ENCODE assay signal across 22 cellular contexts in the genomic region with DNA sequence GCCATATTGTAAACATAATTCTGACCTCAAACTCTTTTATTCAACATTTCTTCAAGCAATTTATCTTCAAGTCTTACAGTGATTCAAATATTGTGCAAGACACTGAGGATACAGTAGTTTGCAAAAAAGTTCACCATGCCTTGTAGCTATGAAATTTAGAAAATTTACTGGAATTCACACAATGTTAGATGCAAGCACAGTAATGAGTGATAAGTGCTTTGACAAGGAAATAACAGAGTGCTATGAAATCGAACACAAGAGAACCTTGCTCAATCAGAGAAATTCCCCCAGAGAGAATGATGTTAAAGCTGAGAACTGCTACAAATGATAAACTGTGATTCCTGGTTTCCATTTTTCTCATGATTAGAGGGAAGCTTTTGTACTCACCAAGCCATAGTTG.
DNase-seq lines count a peak whose midpoint lies in the region; ATAC-seq and TF ChIP-seq lines count a peak whose summit lies in the region.
"Had no signal": no experiment of that assay in that cellular context is flagged by ENCODE, and none has a peak within 500 bp of the region (broad histone marks: within the 10 kb centered on the region; RNA-seq: fewer than 3 reads in every experiment).

No MANE protein-coding gene starts in this region.

- H3K9me3 ChIP-seq in SK-N-MC (ENCODE audit: low read depth, low read length) (no peaks in the 10 kb centered on the region), trophoblast cell (ENCODE audit: insufficient read depth, low read depth, low read length) (no peaks in the 10 kb centered on the region)
- H3K9me3 ChIP-seq: colonic mucosa, gastrocnemius medialis, pancreas, thoracic aorta had no signal

- H4K12ac ChIP-seq in trophoblast cell (ENCODE audit: low read depth, low read length) = no peak overlapping the region

- no peak overlapping the region for H3K18ac ChIP-seq in trophoblast cell (ENCODE audit: low read length)

- peaks cover 4% of the 10 kb centered on the region for H3K79me1 ChIP-seq in trophoblast cell (ENCODE audit: low read length)

- H3K4me1 ChIP-seq in trophoblast cell (ENCODE audit: control insufficient read depth in 1 of 2, insufficient read depth in 2 of 2, low read length in 2 of 2) = peaks cover 0 to 5% of the 10 kb centered on the region in 2 experiments
- H3K4me1 ChIP-seq: colonic mucosa, gastrocnemius medialis, pancreas had no signal

- H2BK12ac ChIP-seq in trophoblast cell (ENCODE audit: low read length) = no peak overlapping the region

- H3K4ac ChIP-seq in trophoblast cell (ENCODE audit: low read depth, low read length) = no peak overlapping the region

- no peak overlapping the region for H2BK120ac ChIP-seq in trophoblast cell (ENCODE audit: insufficient read depth, low read length, poor library complexity)

- no peaks in the 10 kb centered on the region for H3K27me3 ChIP-seq in trophoblast cell (ENCODE audit: insufficient read depth, low read length)
- H3K27me3 ChIP-seq: colonic mucosa, gastrocnemius medialis, pancreas had no signal

- no peak overlapping the region for H2AFZ ChIP-seq in trophoblast cell (ENCODE audit: insufficient read depth, low read length, poor library complexity)

- H4K91ac ChIP-seq in trophoblast cell (ENCODE audit: low read depth, low read length) = no peak overlapping the region

- H2BK5ac ChIP-seq in trophoblast cell (ENCODE audit: low read depth, low read length, poor library complexity) = no peak overlapping the region

- H3K4me2 ChIP-seq in trophoblast cell (ENCODE audit: low read length) = no peak overlapping the region

- TF ChIP-seq CTCF in fibroblast of mammary gland (conservative IDR thresholded peaks at IDR 0.05; ENCODE audit: control insufficient read depth, insufficient read depth, low read depth, low read length) = no peak

- H3K14ac ChIP-seq in trophoblast cell (ENCODE audit: low read length) = no peak overlapping the region

- peak overlapping the region; percentile 96 for H3K27ac ChIP-seq in SK-N-MC
- H3K27ac ChIP-seq in trophoblast cell (ENCODE audit: low read depth, low read length) = no peak overlapping the region
- H3K27ac ChIP-seq: colonic mucosa, gastrocnemius medialis, HL-60, pancreas, thoracic aorta had no signal

- no peak overlapping the region for H4K8ac ChIP-seq in trophoblast cell (ENCODE audit: low read depth, low read length)

- H3K9ac ChIP-seq in SK-N-MC (ENCODE audit: insufficient read length) = no peak overlapping the region
- no peak overlapping the region for H3K9ac ChIP-seq in trophoblast cell (ENCODE audit: low read length)

- no peak overlapping the region for H2AK5ac ChIP-seq in trophoblast cell (ENCODE audit: low read length)

- no peak overlapping the region for H3K23ac ChIP-seq in trophoblast cell (ENCODE audit: low read length)

- ATAC-seq in HG02763 (IDR thresholded peaks at IDR 0.05; ENCODE audit: unreplicated experiment) (no peak), HG03469 (IDR thresholded peaks at IDR 0.05; ENCODE audit: unreplicated experiment) (no peak)
- ATAC-seq: activated CD8-positive, alpha-beta memory T cell treated with anti-CD3 and anti-CD28 coated beads, Interleukin-2, amount 10 ng/mL, durations not matched to agents 7 days and 5 days; gastrocnemius medialis; pancreas; sciatic nerve; stimulated activated effector memory CD8-positive, alpha-beta T cell treated with anti-CD3 and anti-CD28 coated beads, Interleukin-12 subunit alpha, Interleukin-12 subunit beta, amount 100 ng/mL, for 72 hours; T-cell had no signal

- peak; percentile 19 for DNase-seq in EL
- no peak for DNase-seq in SK-N-MC (ENCODE audit: low read depth, low spot score)
- DNase-seq in fibroblast of mammary gland (ENCODE audit: low read depth) = peak; percentile 48
- DNase-seq in trophoblast cell = peak; percentile 51 to 94
- DNase-seq in stimulated activated CD4-positive, alpha-beta T cell treated with anti-CD3 and anti-CD28 coated beads, Interleukin-4, amount 100 ng/mL, for 1 hour = no peak
- DNase-seq: activated CD4-positive, alpha-beta T cell treated with anti-CD3 and anti-CD28 coated beads for 4 hours; activated CD8-positive, alpha-beta memory T cell treated with anti-CD3 and anti-CD28 coated beads, Interleukin-2, amount 10 ng/mL, durations not matched to agents 7 days and 5 days; colonic mucosa; DND-41; endodermal cell; gastrocnemius medialis; H9; kidney; pancreas; Right ventricle myocardium superior; T-cell had no signal

- H3K36me3 ChIP-seq in SK-N-MC (ENCODE audit: insufficient read depth, low read length) (no peaks in the 10 kb centered on the region), trophoblast cell (ENCODE audit: control insufficient read depth in 1 of 2, insufficient read depth in 2 of 2, low read length in 2 of 2) (no peaks in the 10 kb centered on the region)
- H3K36me3 ChIP-seq: colonic mucosa, gastrocnemius medialis, pancreas, thoracic aorta had no signal

- H3K79me2 ChIP-seq in trophoblast cell (ENCODE audit: control insufficient read depth, insufficient read depth, low read length, poor library complexity) = no peaks in the 10 kb centered on the region

- WGBS in trophoblast cell (ENCODE audit: extremely low coverage, insufficient coverage, insufficient read length) = no CpG with 5 or more reads among the region's 1 CpG

- H3K4me3 ChIP-seq in SK-N-MC (peak overlapping the region; percentile 18; the same call in 1 of the 2 replicates), fibroblast of mammary gland (ENCODE audit: control insufficient read depth, low read depth, low read length) (no peak overlapping the region), trophoblast cell (ENCODE audit: low read depth, low read length) (no peak overlapping the region)
- H3K4me3 ChIP-seq: colonic mucosa, gastrocnemius medialis, pancreas, thoracic aorta had no signal

Comparison
In these comparisons a context has a peak if more than half of its experiments do, and no peak if none do; other contexts are left out.
1. DNase-seq: peak in EL (single experiment), fibroblast of mammary gland (single experiment) and trophoblast cell (2 of 2); none in SK-N-MC (single experiment) and stimulated activated CD4-positive, alpha-beta T cell treated with anti-CD3 and anti-CD28 coated beads, Interleukin-4, amount 100 ng/mL, for 1 hour (single experiment).